ENCODE assay signal across 8 cellular contexts in the genomic region with DNA sequence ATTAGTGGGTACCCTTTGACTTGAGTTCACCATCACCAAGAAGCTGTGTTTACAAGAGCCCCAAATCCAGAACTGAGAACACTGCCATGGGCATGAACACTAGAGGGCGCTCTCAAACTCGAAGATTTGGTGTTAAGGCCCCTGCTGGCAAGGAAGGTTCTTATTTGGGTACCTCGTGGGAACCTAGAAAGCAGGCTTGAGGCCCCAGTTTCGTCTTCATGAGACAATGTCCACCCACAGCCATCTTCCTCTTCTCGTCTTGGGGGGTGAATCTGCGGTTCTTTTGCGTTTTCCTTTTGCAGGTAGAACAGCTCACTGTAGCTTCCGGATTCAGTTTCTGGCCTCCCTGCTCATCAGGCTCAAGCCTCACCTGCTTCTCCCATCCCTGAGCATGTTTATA.
DNase-seq lines count a peak whose midpoint lies in the region; ATAC-seq and TF ChIP-seq lines count a peak whose summit lies in the region.

No MANE protein-coding gene starts in this region.

- TF ChIP-seq RAD21 in Ishikawa (IDR thresholded peaks at IDR 0.05; ENCODE audit: low read depth) = peak; percentile 39; the same call in 1 of the 2 replicates

- H3K9me3 Mint-ChIP-seq in GM23338 (no peaks in the 10 kb centered on the region), endothelial cell (ENCODE audit: unreplicated experiment) (no peaks in the 10 kb centered on the region)
- H3K9me3 Mint-ChIP-seq in naive thymus-derived CD4-positive, alpha-beta T cell = peaks cover 0 to 6% (median 2%) of the 10 kb centered on the region in 11 donors

- H3K27ac Mint-ChIP-seq in GM23338 = no peak overlapping the region
- H3K27ac Mint-ChIP-seq in endothelial cell (ENCODE audit: unreplicated experiment) = no peak overlapping the region
- H3K27ac Mint-ChIP-seq in naive thymus-derived CD4-positive, alpha-beta T cell = peak overlapping the region in 1 of 9 donors; percentile 28

- no peak overlapping the region for H3K27ac ChIP-seq in GM23338 (ENCODE audit: low read depth)
- H3K27ac ChIP-seq in naive thymus-derived CD4-positive, alpha-beta T cell (ENCODE audit: low read depth, low read length) = no peak overlapping the region

- no peaks in the 10 kb centered on the region for H3K36me3 ChIP-seq in GM23338 (ENCODE audit: insufficient read depth)
- H3K36me3 ChIP-seq in naive thymus-derived CD4-positive, alpha-beta T cell (ENCODE audit: control insufficient read depth in 2 of 3, insufficient read depth in 3 of 3, low read length in 3 of 3) = no peaks in the 10 kb centered on the region

- no peak overlapping the region for H3K4me3 ChIP-seq in GM23338
- H3K4me3 ChIP-seq in naive thymus-derived CD4-positive, alpha-beta T cell (ENCODE audit: low read length) = no peak overlapping the region

- H3K27me3 ChIP-seq in GM23338 (ENCODE audit: insufficient read depth) = no peaks in the 10 kb centered on the region
- no peaks in the 10 kb centered on the region for H3K27me3 ChIP-seq in naive thymus-derived CD4-positive, alpha-beta T cell (ENCODE audit: control insufficient read depth in 2 of 2, insufficient read depth in 2 of 2, low read length in 2 of 2)

- peak; percentile 8 for DNase-seq in activated naive CD4-positive, alpha-beta T cell treated with Interleukin-2 at 50 U/mL for 16 hours
- DNase-seq in activated naive CD4-positive, alpha-beta T cell (lab: John Stamatoyannopoulos, UW) = no peak
- DNase-seq in GM23338 (ENCODE audit: low spot score) (peak; percentile 95), SKM-1 treated with dmso at 0.1 percent for 144 hours (lab: John Stamatoyannopoulos, UW; ENCODE audit: unreplicated experiment) (peak; percentile 46), endothelial cell (ENCODE audit: low spot score) (peak; percentile 79), amniotic stem cell (lab: John Stamatoyannopoulos, UW) (no peak)
- peak in 6 of 9 donors; percentile 7 to 34 (median 16) for DNase-seq in naive thymus-derived CD4-positive, alpha-beta T cell

- no peaks in the 10 kb centered on the region for H3K79me2 ChIP-seq in GM23338 (replicated peaks; ENCODE audit: insufficient read depth)

- H3K9me2 ChIP-seq in GM23338 (ENCODE audit: insufficient read depth) = 0 out of 2 replicates have a peak, but pooled peaks cover 4% of the 10 kb centered on the region

- no peaks in the 10 kb centered on the region for H3K36me3 Mint-ChIP-seq in GM23338 (ENCODE audit: low read depth)
- H3K36me3 Mint-ChIP-seq in endothelial cell (ENCODE audit: low read depth, unreplicated experiment) = no peaks in the 10 kb centered on the region
- no peaks in the 10 kb centered on the region for H3K36me3 Mint-ChIP-seq in naive thymus-derived CD4-positive, alpha-beta T cell

- peaks cover 4% of the 10 kb centered on the region for H3K27me3 Mint-ChIP-seq in GM23338 (ENCODE audit: insufficient read depth, low read depth, poor library complexity)
- peaks cover 5% of the 10 kb centered on the region for H3K27me3 Mint-ChIP-seq in endothelial cell (ENCODE audit: unreplicated experiment)
- H3K27me3 Mint-ChIP-seq in naive thymus-derived CD4-positive, alpha-beta T cell = peaks cover 0 to 4% (median 0%) of the 10 kb centered on the region in 5 donors

- ATAC-seq in GM23338 = peak; percentile 96
- ATAC-seq in naive thymus-derived CD4-positive, alpha-beta T cell = peak; percentile 45

- TF ChIP-seq CTCF in GM23338 (conservative IDR thresholded peaks at IDR 0.05; ENCODE audit: low read depth in 2 of 2) (peak; percentile 94), endothelial cell (IDR thresholded peaks at IDR 0.05; ENCODE audit: unreplicated experiment) (peak; percentile 89)

- CTCF ChIA-PET in naive thymus-derived CD4-positive, alpha-beta T cell (lab: Charles Lee) = interaction anchor here (0.9 kb wide), 1 partner anchor 25 kb away, joined by 3 read pairs; no protein-coding TSS in a partner anchor

- H4K20me1 ChIP-seq in GM23338 (replicated peaks; ENCODE audit: insufficient read depth) = no peaks in the 10 kb centered on the region

- no peak overlapping the region for H3K4me3 Mint-ChIP-seq in GM23338
- H3K4me3 Mint-ChIP-seq in endothelial cell (ENCODE audit: unreplicated experiment) = no peak overlapping the region
- no peak overlapping the region for H3K4me3 Mint-ChIP-seq in naive thymus-derived CD4-positive, alpha-beta T cell

- POLR2A ChIA-PET in naive thymus-derived CD4-positive, alpha-beta T cell (lab: Charles Lee) = no interaction called here

- H3F3A ChIP-seq in GM23338 (replicated peaks; ENCODE audit: low read depth) = no peaks in the 10 kb centered on the region

- H3K4me1 ChIP-seq in GM23338 (ENCODE audit: insufficient read depth) = peaks cover 17% of the 10 kb centered on the region
- H3K4me1 ChIP-seq in naive thymus-derived CD4-positive, alpha-beta T cell (ENCODE audit: control insufficient read depth in 2 of 2, insufficient read depth in 2 of 2, low read length in 2 of 2) = no peaks in the 10 kb centered on the region

- no peaks in the 10 kb centered on the region for H3K9me3 ChIP-seq in naive thymus-derived CD4-positive, alpha-beta T cell (ENCODE audit: control insufficient read depth in 2 of 3, low read length in 3 of 3)

- intact Hi-C loops in naive thymus-derived CD4-positive, alpha-beta T cell (cut with micrococcal nuclease) = loop anchor here in 1 of 2 donors (5.0 kb wide), 1 partner anchor 180 kb away; no protein-coding TSS in a partner anchor

- peaks cover 15% of the 10 kb centered on the region; the same call in 2 of the 3 replicates for H3K4me1 Mint-ChIP-seq in GM23338
- H3K4me1 Mint-ChIP-seq in endothelial cell (ENCODE audit: unreplicated experiment) = no peaks in the 10 kb centered on the region
- H3K4me1 Mint-ChIP-seq in naive thymus-derived CD4-positive, alpha-beta T cell = peaks cover 0 to 19% (median 0%) of the 10 kb centered on the region in 7 donors

- TF ChIP-seq EP300 in Ishikawa (IDR thresholded peaks at IDR 0.05; ENCODE audit: borderline replicate concordance) = no peak

- no peak overlapping the region for H3K4me2 ChIP-seq in GM23338

- no peak overlapping the region for H2AFZ ChIP-seq in GM23338

TF ChIP-seq in GM23338, 12 proteins besides CTCF, POLR2A, EP300 and RAD21:
- TF ChIP-seq EZH2 (IDR thresholded peaks at IDR 0.05; ENCODE audit: low read depth, unreplicated experiment) = no peak

TF ChIP-seq in Ishikawa, 13 proteins besides CTCF, POLR2A, EP300 and RAD21:
- TF ChIP-seq USF1 (IDR thresholded peaks at IDR 0.05) = no peak
- TF ChIP-seq REST (IDR thresholded peaks at IDR 0.05; ENCODE audit: low read depth) = no peak
- no peak for TF ChIP-seq YY1 (IDR thresholded peaks at IDR 0.05; ENCODE audit: low read depth)
- TF ChIP-seq MAX (IDR thresholded peaks at IDR 0.05) = no peak
- TF ChIP-seq TCF12 (IDR thresholded peaks at IDR 0.05; ENCODE audit: low read depth) = no peak
- no peak for TF ChIP-seq CEBPB (IDR thresholded peaks at IDR 0.05)
- TF ChIP-seq ZBTB7A (IDR thresholded peaks at IDR 0.05; ENCODE audit: low read depth) = no peak
- no peak for TF ChIP-seq TAF1 (IDR thresholded peaks at IDR 0.05; ENCODE audit: low read depth)
- no peak for TF ChIP-seq CREB1 (IDR thresholded peaks at IDR 0.05; ENCODE audit: low read depth)
- TF ChIP-seq TEAD4 (IDR thresholded peaks at IDR 0.05) = no peak

Comparison
In these comparisons a context has a peak if more than half of its experiments do, and no peak if none do; other contexts are left out.
1. DNase-seq: peak in activated naive CD4-positive, alpha-beta T cell treated with Interleukin-2 at 50 U/mL for 16 hours (single experiment), GM23338 (single experiment), SKM-1 treated with dmso at 0.1 percent for 144 hours (single experiment), endothelial cell (single experiment) and naive thymus-derived CD4-positive, alpha-beta T cell (6 of 9); none in activated naive CD4-positive, alpha-beta T cell (0 of 4) and amniotic stem cell (single experiment).